Comparison of ENCODE assay signal across 8 cellular contexts in genomic region chr18:7789853-7790552, GRCh38.
DNase-seq lines count a peak whose midpoint lies in the region; TF ChIP-seq lines count a peak whose summit lies in the region.

No MANE protein-coding gene starts in this region.

- no peak overlapping the region for H3K4me3 ChIP-seq in cardiac fibroblast (replicated peaks in 1 of 2; ENCODE audit: low read depth in 2 of 2, low read length in 2 of 2)

- peak; percentile 56 for TF ChIP-seq CTCF in cardiac fibroblast (IDR thresholded peaks at IDR 0.05; ENCODE audit: low read depth, low read length)

- DNase-seq in EH (ENCODE audit: low read depth) (peak; percentile 55), NCI-H1694 treated with DMSO at 0.1 percent for 48 hours (lab: John Stamatoyannopoulos, UW) (peak; percentile 0), cardiac fibroblast (ENCODE audit: low read depth in 2 of 2) (peak; percentile 67 to 69), lung microvascular endothelial cell (ENCODE audit: low read depth in 2 of 2) (peak; percentile 64 to 72), T-helper 9 cell (no peak), SKM-1 (lab: John Stamatoyannopoulos, UW; ENCODE audit: unreplicated experiment) (no peak)
- no peak for DNase-seq in activated CD4-positive, alpha-beta T cell treated with anti-CD3 and anti-CD28 coated beads for 1 hour
- no peak for DNase-seq in effector CD8-positive, alpha-beta T cell (lab: John Stamatoyannopoulos, UW)

Comparison
In these comparisons a context has a peak if more than half of its experiments do, and no peak if none do; other contexts are left out.
1. DNase-seq: peak in EH (single experiment), NCI-H1694 treated with DMSO at 0.1 percent for 48 hours (single experiment), cardiac fibroblast (2 of 2) and lung microvascular endothelial cell (2 of 2); none in T-helper 9 cell (single experiment), activated CD4-positive, alpha-beta T cell treated with anti-CD3 and anti-CD28 coated beads for 1 hour (single experiment), effector CD8-positive, alpha-beta T cell (single experiment) and SKM-1 (single experiment).